In the genomic region with DNA sequence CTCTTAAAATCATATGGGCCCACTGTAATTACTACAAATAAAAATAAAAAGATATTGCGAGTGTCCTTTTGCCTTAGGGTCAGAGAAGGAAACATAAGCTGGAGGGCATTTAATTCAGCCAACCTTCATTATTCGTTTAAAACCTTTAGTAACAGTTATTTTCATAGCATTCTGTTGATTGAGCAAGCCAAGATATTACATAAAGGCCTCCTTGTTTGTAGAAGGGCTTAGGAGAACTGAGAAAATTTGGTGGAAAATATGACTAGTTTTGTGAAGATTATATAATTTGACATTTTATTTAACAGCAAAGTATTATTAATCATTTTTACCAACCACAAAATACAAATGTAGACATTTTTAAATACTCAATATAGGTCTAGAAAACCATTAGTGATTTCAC, we compare ENCODE assay signal across 10 cellular contexts.
"Had no signal": no experiment of that assay in that cellular context is flagged by ENCODE, and none has a peak within 500 bp of the region (broad histone marks: within the 10 kb centered on the region; RNA-seq: fewer than 3 reads in every experiment).

No MANE protein-coding gene starts in this region.

- H3K27me3 ChIP-seq: breast epithelium, esophagus squamous epithelium, neural progenitor cell, sigmoid colon had no signal

- H3K36me3 ChIP-seq: breast epithelium, esophagus squamous epithelium, neural progenitor cell, sigmoid colon had no signal

- H3K9me3 ChIP-seq: breast epithelium, esophagus squamous epithelium, sigmoid colon had no signal

- H3K4me1 ChIP-seq: breast epithelium, esophagus squamous epithelium had no signal

- DNase-seq: activated CD8-positive, alpha-beta memory T cell treated with anti-CD3 and anti-CD28 coated beads, Interleukin-2, amount 10 ng/mL, durations not matched to agents 7 days and 5 days; activated effector memory CD4-positive, alpha-beta T cell treated with Interleukin-2 at 50 U/mL for 16 hours; activated T-cell treated with anti-CD3 and anti-CD28 coated beads, Interleukin-2, amount 50 U/mL, for 24 hours; esophagus squamous epithelium; kidney; stimulated activated CD4-positive, alpha-beta T cell treated with anti-CD3 and anti-CD28 coated beads, Interleukin-2, amount 100 ng/mL, for 24 hours; stimulated activated naive CD8-positive, alpha-beta T cell treated with anti-CD3 and anti-CD28 coated beads, Interleukin-15, Interleukin-2, amounts not matched to agents 100 U/mL and 50 U/mL, for 24 hours had no signal

- ATAC-seq: activated CD8-positive, alpha-beta memory T cell treated with anti-CD3 and anti-CD28 coated beads, Interleukin-2, amount 10 ng/mL, durations not matched to agents 7 days and 5 days had no signal

- H3K27ac ChIP-seq: breast epithelium, neural progenitor cell had no signal

- H3K4me3 ChIP-seq: breast epithelium, esophagus squamous epithelium, neural progenitor cell, sigmoid colon had no signal
